In genomic region chr17:417691-418420, GRCh38 we compare ENCODE assay signal across 17 cellular contexts. TPM values are rescaled to one million over a fixed set of nuclear protein-coding genes. Genes with fewer than 3 reads are reported as not detected.
DNase-seq lines count a peak whose midpoint lies in the region; ATAC-seq and TF ChIP-seq lines count a peak whose summit lies in the region.
"Had no signal": no experiment of that assay in that cellular context is flagged by ENCODE, and none has a peak within 500 bp of the region (broad histone marks: within the 10 kb centered on the region; RNA-seq: fewer than 3 reads in every experiment).

No MANE protein-coding gene starts in this region.

- H2BK12ac ChIP-seq in neuronal stem cell (ENCODE audit: low read length) = peak overlapping the region; percentile 92

- peak; percentile 57 for DNase-seq in activated effector memory CD4-positive, alpha-beta T cell treated with anti-CD3 and anti-CD28 coated beads, Interleukin-2, amount 50 U/mL, for 16 hours
- no peak for DNase-seq in activated effector memory CD4-positive, alpha-beta T cell treated with Interleukin-2 at 50 U/mL for 16 hours
- DNase-seq in activated naive CD4-positive, alpha-beta T cell treated with anti-CD3 and anti-CD28 coated beads, Interleukin-2, amount 50 U/mL, for 72 hours (ENCODE audit: low spot score in 2 of 2) = peak in 1 of 2 donors; percentile 50
- DNase-seq in neuronal stem cell (ENCODE audit: low spot score) = no peak
- no peak for DNase-seq in GM19238 (ENCODE audit: insufficient read length, low spot score)
- no peak for DNase-seq in stimulated activated CD4-positive, alpha-beta T cell treated with anti-CD3 and anti-CD28 coated beads, Interleukin-12 subunit alpha, Interleukin-12 subunit beta, amount 100 ng/mL, for 4 hours
- DNase-seq in midbrain (lab: John Stamatoyannopoulos, UW) = no peak
- DNase-seq: EL, GOT3, head of caudate nucleus, NCI-H1436 treated with DMSO at 0.1 percent for 48 hours, NCI-H774, Right ventricle myocardium superior, testis had no signal

- POLR2A ChIA-PET in HEK293 (lab: Yijun Ruan, JAX) = no interaction called here

- H3K27ac Mint-ChIP-seq in activated naive CD4-positive, alpha-beta T cell treated with anti-CD3 and anti-CD28 coated beads, Interleukin-2, amount 50 U/mL, for 72 hours = peak overlapping the region; percentile 91 to 92
- H3K27ac Mint-ChIP-seq: brain had no signal

- peaks cover 0 to 3% of the 10 kb centered on the region in 2 experiments; a peak in 1 of 3 replicates for H3K36me3 ChIP-seq in HEK293 (ENCODE audit: control insufficient read depth in 2 of 2, insufficient read depth in 1 of 2, low read length in 2 of 2)
- peaks cover 3 to 9% of the 10 kb centered on the region in 2 donors for H3K36me3 ChIP-seq in neuronal stem cell (replicated peaks in 1 of 2; ENCODE audit: control insufficient read depth in 2 of 2, insufficient read depth in 2 of 2, low read length in 2 of 2)

- H3K27me3 ChIP-seq in neuronal stem cell (ENCODE audit: control insufficient read depth in 3 of 3, insufficient read depth in 3 of 3, low read depth in 1 of 3, low read length in 3 of 3) = no peaks in the 10 kb centered on the region
- H3K27me3 ChIP-seq: testis had no signal

- no peak overlapping the region for H3K4ac ChIP-seq in neuronal stem cell (ENCODE audit: low read length)

- peak overlapping the region; percentile 53 for H3K18ac ChIP-seq in neuronal stem cell (ENCODE audit: low read length)

- no peak overlapping the region for H2BK120ac ChIP-seq in neuronal stem cell (ENCODE audit: low read depth, low read length)

- H3K4me2 ChIP-seq in neuronal stem cell (ENCODE audit: insufficient read depth, low read length, poor library complexity, severe bottlenecking) = no peak overlapping the region

- H2BK5ac ChIP-seq in neuronal stem cell (ENCODE audit: low read length) = no peak overlapping the region

- no peaks in the 10 kb centered on the region for H3K79me1 ChIP-seq in neuronal stem cell (ENCODE audit: low read depth, low read length)

- H3K9me3 ChIP-seq in HEK293 (ENCODE audit: control insufficient read depth, insufficient read depth, low read depth, low read length) (no peaks in the 10 kb centered on the region), neuronal stem cell (replicated peaks in 1 of 2; ENCODE audit: control insufficient read depth in 2 of 2, insufficient read depth in 1 of 2, low read depth in 1 of 2, low read length in 2 of 2) (peaks cover 0 to 2% of the 10 kb centered on the region in 2 donors)
- H3K9me3 ChIP-seq: testis had no signal

- no peak overlapping the region for H2BK15ac ChIP-seq in neuronal stem cell (ENCODE audit: low read length)

- no peak overlapping the region for H3K23ac ChIP-seq in neuronal stem cell (ENCODE audit: low read depth, low read length, poor library complexity)

- TF ChIP-seq CTCF in HEK293 (tag by site-specific recombination; IDR thresholded peaks at IDR 0.05) = no peak

- H3K27ac ChIP-seq in HEK293 (ENCODE audit: extremely low read depth, low read depth, low read length) (no peak overlapping the region), neuronal stem cell (replicated peaks; ENCODE audit: low read length) (no peak overlapping the region)
- H3K27ac ChIP-seq: testis, VCaP had no signal

- peak overlapping the region; percentile 72 for H2AK5ac ChIP-seq in neuronal stem cell (ENCODE audit: low read depth, low read length)

- no peak overlapping the region for H4K91ac ChIP-seq in neuronal stem cell (ENCODE audit: low read depth, low read length, poor library complexity)

- H4K8ac ChIP-seq in neuronal stem cell (ENCODE audit: low read depth, low read length) = no peak overlapping the region

- no peak for ATAC-seq in activated naive CD4-positive, alpha-beta T cell treated with anti-CD3 and anti-CD28 coated beads, Interleukin-2, amount 50 U/mL, for 72 hours

- no peak overlapping the region for H3K14ac ChIP-seq in neuronal stem cell (ENCODE audit: low read length)

- peaks cover 0 to 12% of the 10 kb centered on the region in 2 donors for H3K9me3 Mint-ChIP-seq in activated naive CD4-positive, alpha-beta T cell treated with anti-CD3 and anti-CD28 coated beads, Interleukin-2, amount 50 U/mL, for 72 hours
- H3K9me3 Mint-ChIP-seq: brain had no signal

- no peak overlapping the region for H2AFZ ChIP-seq in neuronal stem cell (ENCODE audit: low read length)

- H3K4me3 ChIP-seq in HEK293 (ENCODE audit: low read depth, low read length) (no peak overlapping the region), neuronal stem cell (ENCODE audit: low read length in 2 of 2) (no peak overlapping the region)
- H3K4me3 ChIP-seq: testis had no signal

- H3K36me3 Mint-ChIP-seq in activated naive CD4-positive, alpha-beta T cell treated with anti-CD3 and anti-CD28 coated beads, Interleukin-2, amount 50 U/mL, for 72 hours = peaks cover 15 to 45% of the 10 kb centered on the region in 2 donors

- CTCF ChIA-PET in HEK293 (lab: Yijun Ruan, JAX) = interaction anchor here (0.6 to 4.6 kb wide), 3 partner anchors 95 to 282 kb away, joined by 3 to 33 read pairs (median 4); no protein-coding TSS in a partner anchor

- H3K4me1 ChIP-seq in HEK293 (ENCODE audit: control insufficient read depth, insufficient read depth, low read length) (no peaks in the 10 kb centered on the region), neuronal stem cell (ENCODE audit: control insufficient read depth in 2 of 2, insufficient read depth in 1 of 2, low read depth in 1 of 2, low read length in 2 of 2) (peaks cover 3 to 5% of the 10 kb centered on the region in 2 donors)
- H3K4me1 ChIP-seq: testis had no signal

- WGBS in neuronal stem cell (ENCODE audit: extremely low coverage in 2 of 2, insufficient read length in 2 of 2, insufficient replicate concordance in 1 of 2), 2 donors = no CpG with 5 or more reads among the region's 16 CpGs

- no peak overlapping the region for H3K9ac ChIP-seq in neuronal stem cell (ENCODE audit: low read depth, low read length, poor library complexity)

TF ChIP-seq in HEK293, 187 proteins besides CTCF, POLR2A, EP300 and RAD21:
- TF ChIP-seq ZNF416 (tag by site-specific recombination; IDR thresholded peaks at IDR 0.05) (no peak), PRDM1 (tag by site-specific recombination; IDR thresholded peaks at IDR 0.05) (peak; percentile 91), ZNF175 (tag by site-specific recombination; IDR thresholded peaks at IDR 0.05) (no peak), ZNF791 (tag by site-specific recombination; IDR thresholded peaks at IDR 0.05) (no peak), ZSCAN16 (tag by site-specific recombination; IDR thresholded peaks at IDR 0.05) (no peak), ZNF366 (tag by site-specific recombination; conservative IDR thresholded peaks at IDR 0.05) (peak; percentile 83), ZNF664 (tag by site-specific recombination; IDR thresholded peaks at IDR 0.05) (no peak), ZNF571 (tag by site-specific recombination; IDR thresholded peaks at IDR 0.05) (no peak), ZSCAN30 (tag by site-specific recombination; IDR thresholded peaks at IDR 0.05) (no peak), ZNF792 (tag by site-specific recombination; IDR thresholded peaks at IDR 0.05) (no peak), REPIN1 (tag by site-specific recombination; IDR thresholded peaks at IDR 0.05; ENCODE audit: low read depth) (no peak), ZNF548 (tag by site-specific recombination; IDR thresholded peaks at IDR 0.05) (no peak)
TF ChIP-seq in HEK293: peak in this region for 2.

RNA-seq across cellular contexts. Expression of gene RFLNB, which starts 27.9 kb away (rescaled TPM):
- total RNA-seq in activated naive CD4-positive, alpha-beta T cell treated with anti-CD3 and anti-CD28 coated beads, Interleukin-2, amount 50 U/mL, for 72 hours = 10 to 100 TPM; 42.3 to 71.5 TPM
- 16.8 TPM for polyA plus RNA-seq in neuronal stem cell (2013, experiment 1 of 2)
- polyA plus RNA-seq in neuronal stem cell (2013, experiment 2 of 2) = 18.1 TPM
